Comparison of ENCODE assay signal across 12 cellular contexts in the genomic region with DNA sequence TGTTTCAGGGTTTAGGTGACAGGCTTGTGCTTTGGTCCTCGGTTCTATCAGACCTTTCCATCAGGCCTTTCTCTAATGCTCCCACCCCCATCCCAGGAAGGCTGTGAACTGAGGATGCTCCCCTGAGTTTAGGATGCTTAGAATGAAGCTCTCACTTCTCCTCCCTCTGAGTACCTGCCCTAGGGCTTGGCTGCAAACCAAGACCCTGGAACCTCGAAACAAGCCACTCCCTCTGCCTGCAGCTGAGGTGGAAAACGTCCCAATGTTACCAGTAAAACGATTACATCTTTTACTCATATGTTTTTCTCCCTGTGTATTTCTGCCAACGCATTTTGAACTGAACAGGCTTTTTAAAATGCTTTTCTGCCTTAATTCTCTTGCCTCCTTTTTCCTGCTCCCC.
"Had no signal": no experiment of that assay in that cellular context is flagged by ENCODE, and none has a peak within 500 bp of the region (broad histone marks: within the 10 kb centered on the region; RNA-seq: fewer than 3 reads in every experiment).

No MANE protein-coding gene starts in this region.

- DNase-seq: activated CD4-positive, alpha-beta T cell treated with anti-CD3 and anti-CD28 coated beads for 48 hours; activated naive CD4-positive, alpha-beta T cell; kidney; left ventricle myocardium inferior; mesenchymal stem cell; stimulated activated CD4-positive, alpha-beta T cell treated with anti-CD3 and anti-CD28 coated beads, Interleukin-4, amount 100 ng/mL, for 1 hour; thyroid gland; uterus; WERI-Rb-1 had no signal

- H3K4me1 ChIP-seq: gastroesophageal sphincter, left ventricle myocardium inferior, uterus had no signal

- H3K9me3 ChIP-seq: gastroesophageal sphincter, left ventricle myocardium inferior, thyroid gland, uterus had no signal

- H3K27me3 ChIP-seq: gastroesophageal sphincter, thyroid gland, uterus had no signal

- H3K27ac Mint-ChIP-seq: activated T-helper 1 cell treated with anti-CD3 and anti-CD28 coated beads, Interleukin-12 subunit alpha, Interleukin-12 subunit beta, Interleukin-2, Interleukin-4 antibody, amounts not matched to agents 30 ng/mL and 10 ng/mL and 1 ng/mL, durations not matched to agents 14 hours and 24 hours and 36 hours; nephron had no signal

- H3K36me3 ChIP-seq: gastroesophageal sphincter, left ventricle myocardium inferior, thyroid gland, uterus, WERI-Rb-1 had no signal

- ATAC-seq: gastroesophageal sphincter had no signal

- H3K4me3 Mint-ChIP-seq: activated T-helper 1 cell treated with anti-CD3 and anti-CD28 coated beads, Interleukin-12 subunit alpha, Interleukin-12 subunit beta, Interleukin-2, Interleukin-4 antibody, amounts not matched to agents 30 ng/mL and 10 ng/mL and 1 ng/mL, durations not matched to agents 14 hours and 24 hours and 36 hours; nephron had no signal

- H3K9me3 Mint-ChIP-seq: activated T-helper 1 cell treated with anti-CD3 and anti-CD28 coated beads, Interleukin-12 subunit alpha, Interleukin-12 subunit beta, Interleukin-2, Interleukin-4 antibody, amounts not matched to agents 30 ng/mL and 10 ng/mL and 1 ng/mL, durations not matched to agents 14 hours and 24 hours and 36 hours; nephron had no signal

- H3K27ac ChIP-seq: gastroesophageal sphincter, left ventricle myocardium inferior, uterus, WERI-Rb-1 had no signal

- H3K4me3 ChIP-seq: gastroesophageal sphincter, left ventricle myocardium inferior, thyroid gland, uterus had no signal
